10 cellular contexts compared by ENCODE assay signal in the genomic region with DNA sequence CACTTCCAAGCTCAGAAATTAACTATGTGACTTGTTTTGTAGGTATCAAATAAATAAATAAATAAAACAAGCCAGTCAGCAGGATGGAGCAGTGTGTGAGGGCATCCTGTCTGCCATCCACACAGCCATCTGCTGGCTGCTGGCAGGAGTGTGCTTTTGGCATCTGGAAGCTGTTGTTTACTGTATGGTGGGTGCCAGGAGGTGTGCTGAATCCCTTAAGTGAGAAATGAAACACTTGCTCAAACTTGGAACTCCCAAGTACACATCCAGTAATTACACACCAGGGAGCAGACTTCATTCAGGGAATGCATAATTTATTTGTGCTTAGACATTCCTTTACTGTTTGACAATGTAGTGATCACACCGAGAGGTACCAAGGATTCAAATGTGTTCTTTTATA. TPM values are rescaled to one million over a fixed set of nuclear protein-coding genes. Genes with fewer than 3 reads are reported as not detected.
DNase-seq lines count a peak whose midpoint lies in the region; ATAC-seq and TF ChIP-seq lines count a peak whose summit lies in the region.
"Had no signal": no experiment of that assay in that cellular context is flagged by ENCODE, and none has a peak within 500 bp of the region (broad histone marks: within the 10 kb centered on the region; RNA-seq: fewer than 3 reads in every experiment).

No MANE protein-coding gene starts in this region.

- ATAC-seq in psoas muscle (peak in 3 of 4 donors; percentile 73 to 89 (median 75)), GM19452 (IDR thresholded peaks at IDR 0.05; ENCODE audit: unreplicated experiment) (no peak), GM18870 (IDR thresholded peaks at IDR 0.05; ENCODE audit: unreplicated experiment) (no peak)

- no peaks in the 10 kb centered on the region for H3K36me3 ChIP-seq in psoas muscle (ENCODE audit: insufficient read depth in 1 of 2, low read depth in 1 of 2)
- H3K36me3 ChIP-seq: upper lobe of left lung had no signal

- peak; percentile 31 for TF ChIP-seq CTCF in choroid plexus epithelial cell (conservative IDR thresholded peaks at IDR 0.05; ENCODE audit: low read depth, low read length)
- TF ChIP-seq CTCF in psoas muscle (IDR thresholded peaks at IDR 0.05), result peak; percentile 19

- no peaks in the 10 kb centered on the region for H3K27me3 ChIP-seq in psoas muscle (ENCODE audit: insufficient read depth in 3 of 3, low read length in 2 of 3)
- H3K27me3 ChIP-seq: upper lobe of left lung had no signal

- 27 to 46% (median 41%) methylated on average over 1 of the region's 1 CpG for whole genome bisulfite sequencing in psoas muscle, 3 donors

- DNase-seq in NCI-H1092 treated with DMSO at 0.1 percent for 48 hours (lab: John Stamatoyannopoulos, UW) (peak; percentile 29), NCI-H1092 (lab: John Stamatoyannopoulos, UW) (no peak), NCI-H2227 treated with DMSO at 0.1 percent for 48 hours (lab: John Stamatoyannopoulos, UW) (peak; percentile 13), choroid plexus epithelial cell (ENCODE audit: low read depth) (peak; percentile 13), psoas muscle (no peak), NOMO-1 treated with dmso at 0.1 percent for 144 hours (lab: John Stamatoyannopoulos, UW; ENCODE audit: unreplicated experiment) (no peak)
- DNase-seq: stimulated activated CD4-positive, alpha-beta T cell treated with anti-CD3 and anti-CD28 coated beads, Interleukin-15, amount 100 ng/mL, for 24 hours; upper lobe of left lung had no signal

- H3K27ac ChIP-seq in psoas muscle, result no peak overlapping the region
- H3K27ac ChIP-seq: upper lobe of left lung had no signal

- intact Hi-C loops in psoas muscle (cut with DNase I), result no loop called here

- no peaks in the 10 kb centered on the region for H3K9me3 ChIP-seq in psoas muscle
- H3K9me3 ChIP-seq: upper lobe of left lung had no signal

- H3K4me3 ChIP-seq in choroid plexus epithelial cell (ENCODE audit: low read depth, low read length), result no peak overlapping the region
- H3K4me3 ChIP-seq in psoas muscle, result no peak overlapping the region
- H3K4me3 ChIP-seq: upper lobe of left lung had no signal

- H3K4me1 ChIP-seq in psoas muscle, result no peaks in the 10 kb centered on the region
- H3K4me1 ChIP-seq: upper lobe of left lung had no signal

RNA-seq across cellular contexts. Expression of a gene that starts 16.9 kb away (rescaled TPM):
- total RNA-seq in psoas muscle, result 100 to 1,000 TPM; 109 to 143 (median 125) TPM
- 100 to 1,000 TPM in 1 of 3 donors, 10 to 100 TPM in 2; 65.9 to 171 (median 90.8) TPM for polyA plus RNA-seq in psoas muscle

Comparison
In these comparisons a context has a peak if more than half of its experiments do, and no peak if none do; other contexts are left out.
1. DNase-seq: peak in NCI-H1092 treated with DMSO at 0.1 percent for 48 hours (single experiment), NCI-H2227 treated with DMSO at 0.1 percent for 48 hours (single experiment) and choroid plexus epithelial cell (single experiment); none in NCI-H1092 (single experiment), psoas muscle (0 of 2) and NOMO-1 treated with dmso at 0.1 percent for 144 hours (single experiment).
2. ATAC-seq: peak in psoas muscle (3 of 4); none in GM19452 (single experiment) and GM18870 (single experiment).